23 cellular contexts compared by ENCODE assay signal in the genomic region with DNA sequence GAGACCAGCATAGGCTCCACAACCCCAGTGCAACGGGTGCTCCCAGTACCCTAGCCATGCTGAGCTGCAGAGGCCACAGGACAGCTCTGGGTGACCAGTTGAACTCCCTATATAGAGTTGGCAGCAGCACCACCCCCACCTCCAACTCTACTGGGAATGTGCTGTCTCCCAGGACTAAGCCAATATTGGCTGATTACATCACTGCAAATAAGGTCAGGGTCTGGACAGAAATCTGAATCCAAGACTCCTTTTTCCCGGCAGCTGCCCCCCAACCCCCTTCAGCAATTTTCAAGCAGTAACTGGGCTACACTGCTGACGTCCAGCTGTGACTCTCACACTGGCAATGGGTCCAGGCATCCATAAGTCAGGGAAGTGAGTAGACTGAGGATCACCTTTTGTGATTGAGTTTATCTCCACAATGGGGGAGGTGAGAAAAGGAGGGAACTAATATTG. TPM values are rescaled to one million over a fixed set of nuclear protein-coding genes. Genes with fewer than 3 reads are reported as not detected.
"Had no signal": no experiment of that assay in that cellular context is flagged by ENCODE, and none has a peak within 500 bp of the region (broad histone marks: within the 10 kb centered on the region; RNA-seq: fewer than 3 reads in every experiment).

A gene with protein sequence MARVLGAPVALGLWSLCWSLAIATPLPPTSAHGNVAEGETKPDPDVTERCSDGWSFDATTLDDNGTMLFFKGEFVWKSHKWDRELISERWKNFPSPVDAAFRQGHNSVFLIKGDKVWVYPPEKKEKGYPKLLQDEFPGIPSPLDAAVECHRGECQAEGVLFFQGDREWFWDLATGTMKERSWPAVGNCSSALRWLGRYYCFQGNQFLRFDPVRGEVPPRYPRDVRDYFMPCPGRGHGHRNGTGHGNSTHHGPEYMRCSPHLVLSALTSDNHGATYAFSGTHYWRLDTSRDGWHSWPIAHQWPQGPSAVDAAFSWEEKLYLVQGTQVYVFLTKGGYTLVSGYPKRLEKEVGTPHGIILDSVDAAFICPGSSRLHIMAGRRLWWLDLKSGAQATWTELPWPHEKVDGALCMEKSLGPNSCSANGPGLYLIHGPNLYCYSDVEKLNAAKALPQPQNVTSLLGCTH (minus strand): TSS at position 82 of the 453 bp plus-strand sequence. CDS start 24 bp downstream, at position 58.

- H3K4me3 ChIP-seq: adrenal gland, heart right ventricle, ovary, prostate gland, tibial nerve, uterus had no signal

- H3K4me3 Mint-ChIP-seq: activated B cell treated with CpG ODN at 0.5 μM for 24 hours; activated CD4-positive, alpha-beta T cell treated with anti-CD3 and anti-CD28 coated beads, Interleukin-2, amount 10 ng/mL, durations not matched to agents 7 days and 5 days; activated CD8-positive, alpha-beta memory T cell treated with anti-CD3 and anti-CD28 coated beads, Interleukin-2, amount 10 ng/mL, durations not matched to agents 7 days and 5 days; activated CD8-positive, alpha-beta T cell treated with anti-CD3 and anti-CD28 coated beads for 36 hours; central memory CD8-positive, alpha-beta T cell; natural killer cell treated with Interleukin-12 subunit alpha and Interleukin-12 subunit beta and Interleukin-15 and Interleukin-18, amount 100 ng/mL, for 72 hours; T-cell had no signal

- H3K36me3 Mint-ChIP-seq: activated CD8-positive, alpha-beta memory T cell treated with anti-CD3 and anti-CD28 coated beads, Interleukin-2, amount 10 ng/mL, durations not matched to agents 7 days and 5 days; activated naive CD4-positive, alpha-beta T cell treated with anti-CD3 and anti-CD28 coated beads, Interleukin-2, amount 50 U/mL, for 72 hours; natural killer cell treated with Interleukin-12 subunit alpha and Interleukin-12 subunit beta and Interleukin-15 and Interleukin-18, amount 100 ng/mL, for 72 hours; T-cell had no signal

- H3K27me3 ChIP-seq: adrenal gland, heart right ventricle, ovary, tibial nerve, uterus had no signal

- H3K9me3 ChIP-seq: adrenal gland, heart right ventricle, neutrophil, ovary, prostate gland, tibial nerve, uterus had no signal

- H3K27me3 Mint-ChIP-seq: activated B cell treated with CpG ODN at 0.5 μM for 24 hours; activated CD8-positive, alpha-beta memory T cell treated with anti-CD3 and anti-CD28 coated beads, Interleukin-2, amount 10 ng/mL, durations not matched to agents 7 days and 5 days; activated CD8-positive, alpha-beta T cell treated with anti-CD3 and anti-CD28 coated beads for 36 hours; central memory CD8-positive, alpha-beta T cell; T-cell had no signal

- H3K36me3 ChIP-seq: adrenal gland, heart right ventricle, neutrophil, ovary, prostate gland, tibial nerve, uterus had no signal

- H3K4me1 ChIP-seq: adrenal gland, prostate gland, tibial nerve, uterus had no signal

- H3K4me1 Mint-ChIP-seq: activated B cell treated with CpG ODN at 0.5 μM for 24 hours; central memory CD8-positive, alpha-beta T cell had no signal

- H3K27ac Mint-ChIP-seq: activated B cell treated with CpG ODN at 0.5 μM for 24 hours; activated CD4-positive, alpha-beta T cell treated with anti-CD3 and anti-CD28 coated beads, Interleukin-2, amount 10 ng/mL, durations not matched to agents 7 days and 5 days; activated CD8-positive, alpha-beta memory T cell treated with anti-CD3 and anti-CD28 coated beads, Interleukin-2, amount 10 ng/mL, durations not matched to agents 7 days and 5 days; activated CD8-positive, alpha-beta T cell treated with anti-CD3 and anti-CD28 coated beads for 36 hours; activated naive CD4-positive, alpha-beta T cell treated with anti-CD3 and anti-CD28 coated beads, Interleukin-2, amount 50 U/mL, for 72 hours; natural killer cell treated with Interleukin-12 subunit alpha and Interleukin-12 subunit beta and Interleukin-15 and Interleukin-18, amount 100 ng/mL, for 72 hours; T-cell had no signal

- H3K9me3 Mint-ChIP-seq: activated B cell treated with CpG ODN at 0.5 μM for 24 hours; activated CD4-positive, alpha-beta T cell treated with anti-CD3 and anti-CD28 coated beads, Interleukin-2, amount 10 ng/mL, durations not matched to agents 7 days and 5 days; activated CD8-positive, alpha-beta T cell treated with anti-CD3 and anti-CD28 coated beads for 36 hours; activated naive CD4-positive, alpha-beta T cell treated with anti-CD3 and anti-CD28 coated beads, Interleukin-2, amount 50 U/mL, for 72 hours; central memory CD8-positive, alpha-beta T cell; natural killer cell treated with Interleukin-12 subunit alpha and Interleukin-12 subunit beta and Interleukin-15 and Interleukin-18, amount 100 ng/mL, for 72 hours; T-cell had no signal

- H3K27ac ChIP-seq: adrenal gland, epithelial cell of prostate, heart right ventricle, neutrophil, ovary, prostate gland, tibial nerve, uterus had no signal

- DNase-seq: activated B cell treated with CpG ODN at 0.5 μM for 24 hours; activated CD4-positive, alpha-beta T cell treated with anti-CD3 and anti-CD28 coated beads, Interleukin-2, amount 10 ng/mL, durations not matched to agents 7 days and 5 days; activated CD8-positive, alpha-beta memory T cell treated with anti-CD3 and anti-CD28 coated beads, Interleukin-2, amount 10 ng/mL, durations not matched to agents 7 days and 5 days; activated CD8-positive, alpha-beta T cell treated with anti-CD3 and anti-CD28 coated beads for 36 hours; activated gamma-delta T cell; activated T-cell treated with anti-CD3 and anti-CD28 coated beads for 4 hours; heart right ventricle; ovary; stimulated activated CD4-positive, alpha-beta T cell treated with anti-CD3 and anti-CD28 coated beads, Interleukin-4, amount 100 ng/mL, for 24 hours; stimulated activated naive CD4-positive, alpha-beta T cell treated with Interleukin-2 at 50 U/mL for 16 hours; T-cell; T-helper 9 cell; uterus had no signal

- ATAC-seq: activated CD8-positive, alpha-beta memory T cell treated with anti-CD3 and anti-CD28 coated beads, Interleukin-2, amount 10 ng/mL, durations not matched to agents 7 days and 5 days; activated CD8-positive, alpha-beta T cell treated with anti-CD3 and anti-CD28 coated beads for 36 hours; activated naive CD4-positive, alpha-beta T cell treated with anti-CD3 and anti-CD28 coated beads, Interleukin-2, amount 50 U/mL, for 72 hours; heart right ventricle; natural killer cell treated with Interleukin-12 subunit alpha and Interleukin-12 subunit beta and Interleukin-15 and Interleukin-18, amount 100 ng/mL, for 72 hours; T-cell had no signal

RNA-seq across cellular contexts. Expression of the gene that starts here (rescaled TPM):
- total RNA-seq: activated CD8-positive, alpha-beta T cell treated with anti-CD3 and anti-CD28 coated beads for 36 hours; fibroblast of villous mesenchyme; lung microvascular endothelial cell had no signal
